In genomic region chr11:111841370-111842053, GRCh38 we compare ENCODE assay signal across 2 cellular contexts.
TF ChIP-seq lines count a peak whose summit lies in the region.

No MANE protein-coding gene starts in this region.

TF ChIP-seq in A549, 52 proteins besides CTCF, POLR2A, EP300 and RAD21:
- TF ChIP-seq ZNF302 (CRISPR knock-in tag; IDR thresholded peaks at IDR 0.05) (no peak), SMC3 (IDR thresholded peaks at IDR 0.05) (peak; percentile 76)

TF ChIP-seq in H1, 55 proteins besides CTCF, POLR2A, EP300 and RAD21:
- TF ChIP-seq SIRT6 (IDR thresholded peaks at IDR 0.05; ENCODE audit: low read length) (no peak), ATF3 (IDR thresholded peaks at IDR 0.05; ENCODE audit: insufficient read depth, low read depth, low read length) (no peak), TAF7 (optimal IDR thresholded peaks at IDR 0.05; ENCODE audit: borderline replicate concordance, low read depth, low read length) (no peak), KDM1A (IDR thresholded peaks at IDR 0.05; ENCODE audit: borderline replicate concordance, low read length) (no peak), POLR2AphosphoS5 (IDR thresholded peaks at IDR 0.05; ENCODE audit: low read depth, low read length) (no peak), POU5F1 (IDR thresholded peaks at IDR 0.05; ENCODE audit: low read depth, low read length) (no peak), BRCA1 (IDR thresholded peaks at IDR 0.05; ENCODE audit: low read depth, low read length) (no peak), CREB1 (IDR thresholded peaks at IDR 0.05) (0 out of 2 replicates have a peak, but pooled peaks have one; percentile 20), KDM4A (IDR thresholded peaks at IDR 0.05; ENCODE audit: low read depth, low read length, severe bottlenecking) (no peak), EZH2 (IDR thresholded peaks at IDR 0.05; ENCODE audit: low read depth, low read length, severe bottlenecking) (no peak), ATF2 (IDR thresholded peaks at IDR 0.05; ENCODE audit: low read length) (no peak), GABPA (IDR thresholded peaks at IDR 0.05; ENCODE audit: borderline replicate concordance, insufficient read depth, low read length) (no peak), HDAC6 (IDR thresholded peaks at IDR 0.05; ENCODE audit: low read depth, low read length) (no peak), ASH2L (IDR thresholded peaks at IDR 0.05; ENCODE audit: low read length) (no peak), TEAD4 (IDR thresholded peaks at IDR 0.05; ENCODE audit: low read depth, low read length) (no peak), CTBP2 (IDR thresholded peaks at IDR 0.05; ENCODE audit: borderline replicate concordance, insufficient read depth, insufficient read length, low read length) (no peak), MAFK (IDR thresholded peaks at IDR 0.05; ENCODE audit: low read depth, low read length) (no peak), MAX (IDR thresholded peaks at IDR 0.05) (no peak), HDAC2 (IDR thresholded peaks at IDR 0.05; ENCODE audit: borderline replicate concordance in 1 of 2, low read depth in 2 of 2, low read length in 2 of 2) (no peak), BACH1 (IDR thresholded peaks at IDR 0.05; ENCODE audit: low read length) (no peak), YY1 (IDR thresholded peaks at IDR 0.05; ENCODE audit: low read depth, low read length) (peak; percentile 31; the same call in 1 of the 2 replicates), SIN3A (conservative IDR thresholded peaks at IDR 0.05 in 1 of 2, IDR thresholded peaks at IDR 0.05 in 1 of 2; ENCODE audit: low read depth in 1 of 2, low read length in 2 of 2) (0 out of 4 replicates have a peak, but pooled peaks of 1 of the 2 experiments have one; percentile 58), JUND (IDR thresholded peaks at IDR 0.05; ENCODE audit: low read length) (0 out of 2 replicates have a peak, but pooled peaks have one; percentile 21), USF2 (IDR thresholded peaks at IDR 0.05; ENCODE audit: low read length) (no peak), NANOG (IDR thresholded peaks at IDR 0.05; ENCODE audit: insufficient read depth, low read depth, low read length, poor library complexity, severe bottlenecking) (no peak), EGR1 (IDR thresholded peaks at IDR 0.05; ENCODE audit: borderline replicate concordance, low read depth, low read length) (no peak), CHD2 (IDR thresholded peaks at IDR 0.05; ENCODE audit: low read length) (peak; percentile 12; the same call in 1 of the 2 replicates), CBX8 (IDR thresholded peaks at IDR 0.05; ENCODE audit: borderline replicate concordance, low read depth, low read length) (no peak), NRF1 (IDR thresholded peaks at IDR 0.05; ENCODE audit: low read depth, low read length) (no peak), RXRA (IDR thresholded peaks at IDR 0.05; ENCODE audit: insufficient read depth, low read depth, low read length) (no peak), ZNF274 (IDR thresholded peaks at IDR 0.05; ENCODE audit: borderline replicate concordance, extremely low read depth, low read length) (no peak), KDM5A (IDR thresholded peaks at IDR 0.05; ENCODE audit: low read length) (no peak), E2F6 (IDR thresholded peaks at IDR 0.05) (no peak)
